In genomic region chr9:84659273-84659672, GRCh38 we compare ENCODE assay signal across 25 cellular contexts. TPM values are rescaled to one million over a fixed set of nuclear protein-coding genes. Genes with fewer than 3 reads are reported as not detected.
"Had no signal": no experiment of that assay in that cellular context is flagged by ENCODE, and none has a peak within 500 bp of the region (broad histone marks: within the 10 kb centered on the region; RNA-seq: fewer than 3 reads in every experiment).

No MANE protein-coding gene starts in this region.

- H3K27me3 Mint-ChIP-seq: memory B cell had no signal

- H3K9me3 ChIP-seq: mucosa of descending colon, prostate gland, testis, tibial artery had no signal

- H3K4me3 Mint-ChIP-seq: memory B cell; mesothelial cell of epicardium; naive B cell; natural killer cell treated with Interleukin-12 subunit alpha and Interleukin-12 subunit beta and Interleukin-15 and Interleukin-18, amount 100 ng/mL, for 72 hours; stimulated activated memory B cell treated with anti-CD40 and anti-IgM and Interleukin-4, amounts not matched to agents 10 μg/mL and 1 μg/mL and 100 μg/mL, for 72 hours; type B pancreatic cell had no signal

- H3K4me1 ChIP-seq: prostate gland, sigmoid colon, testis, tibial artery had no signal

- FAIRE-seq: colon, frontal cortex, kidney had no signal

- H3K4me1 Mint-ChIP-seq: memory B cell; mesothelial cell of epicardium; naive B cell; stimulated activated memory B cell treated with anti-CD40 and anti-IgM and Interleukin-4, amounts not matched to agents 10 μg/mL and 1 μg/mL and 100 μg/mL, for 72 hours had no signal

- H3K36me3 Mint-ChIP-seq: memory B cell; mesothelial cell of epicardium; naive B cell; natural killer cell treated with Interleukin-12 subunit alpha and Interleukin-12 subunit beta and Interleukin-15 and Interleukin-18, amount 100 ng/mL, for 72 hours; stimulated activated memory B cell treated with anti-CD40 and anti-IgM and Interleukin-4, amounts not matched to agents 10 μg/mL and 1 μg/mL and 100 μg/mL, for 72 hours; type B pancreatic cell had no signal

- H3K9me3 Mint-ChIP-seq: natural killer cell treated with Interleukin-12 subunit alpha and Interleukin-12 subunit beta and Interleukin-15 and Interleukin-18, amount 100 ng/mL, for 72 hours; type B pancreatic cell had no signal

- H3K36me3 ChIP-seq: prostate gland, sigmoid colon, tibial artery had no signal

- H3K4me3 ChIP-seq: dorsolateral prefrontal cortex, lung, mucosa of descending colon, prostate gland, sigmoid colon, testis, tibial artery had no signal

- H3K27me3 ChIP-seq: dorsolateral prefrontal cortex, sigmoid colon, testis, tibial artery had no signal

- DNase-seq: dorsolateral prefrontal cortex; effector CD4-positive, alpha-beta T cell; hypothalamus; kidney; mucosa of descending colon; naive B cell; nucleus accumbens; right cardiac atrium; sigmoid colon; stimulated activated CD4-positive, alpha-beta T cell treated with anti-CD3 and anti-CD28 coated beads, Interleukin-4, amount 100 ng/mL, for 4 hours; stimulated activated naive CD8-positive, alpha-beta T cell treated with anti-CD3 and anti-CD28 coated beads, Interleukin-15, Interleukin-2, amounts not matched to agents 100 U/mL and 50 U/mL, for 24 hours; substantia nigra; testis; tibial artery had no signal

- ATAC-seq: left lobe of liver; mucosa of descending colon; natural killer cell treated with Interleukin-12 subunit alpha and Interleukin-12 subunit beta and Interleukin-15 and Interleukin-18, amount 100 ng/mL, for 72 hours; right cardiac atrium; stimulated activated memory B cell treated with anti-CD40 and anti-IgM and Interleukin-4, amounts not matched to agents 10 μg/mL and 1 μg/mL and 100 μg/mL, for 72 hours; stimulated activated naive CD8-positive, alpha-beta T cell treated with anti-CD3 and anti-CD28 coated beads, Interleukin-15, Interleukin-2, amounts not matched to agents 100 U/mL and 50 U/mL, for 24 hours had no signal

- H3K27ac ChIP-seq: dorsolateral prefrontal cortex, prostate gland, sigmoid colon, testis, tibial artery had no signal

- H3K27ac Mint-ChIP-seq: memory B cell; mesothelial cell of epicardium; naive B cell; natural killer cell treated with Interleukin-12 subunit alpha and Interleukin-12 subunit beta and Interleukin-15 and Interleukin-18, amount 100 ng/mL, for 72 hours; stimulated activated memory B cell treated with anti-CD40 and anti-IgM and Interleukin-4, amounts not matched to agents 10 μg/mL and 1 μg/mL and 100 μg/mL, for 72 hours; type B pancreatic cell had no signal

RNA-seq across cellular contexts. Expression of gene NTRK2, which starts 10.3 kb away (rescaled TPM):
- total RNA-seq: fibroblast of villous mesenchyme had no signal
